ENCODE assay signal across 23 cellular contexts in the genomic region with DNA sequence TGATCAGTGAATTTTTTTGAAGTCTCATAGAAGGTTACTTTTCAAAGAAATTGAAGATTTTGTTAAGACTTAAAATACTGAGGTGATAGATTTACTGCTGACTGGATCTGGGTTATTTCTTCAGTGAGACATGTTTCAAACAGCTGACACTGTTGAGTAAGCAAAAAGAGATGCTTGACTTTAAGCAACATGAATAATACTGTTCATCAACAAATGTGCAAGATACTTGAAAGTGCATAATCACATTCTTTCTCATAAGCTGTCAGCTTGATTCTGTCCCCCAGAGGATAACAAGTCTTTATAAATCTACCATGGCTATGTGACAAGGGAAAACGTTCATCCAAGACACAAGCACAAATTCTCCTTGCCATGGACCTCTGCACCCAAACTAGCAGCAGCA.
A peak's percentile ranks its signal among the peaks of the same experiment; 100 is the strongest.
DNase-seq lines count a peak whose midpoint lies in the region; ATAC-seq, FAIRE-seq and TF ChIP-seq lines count a peak whose summit lies in the region.
"Had no signal": no experiment of that assay in that cellular context is flagged by ENCODE, and none has a peak within 500 bp of the region (broad histone marks: within the 10 kb centered on the region; RNA-seq: fewer than 3 reads in every experiment).

No MANE protein-coding gene starts in this region.

- H3K9me3 ChIP-seq in SK-N-MC (ENCODE audit: low read depth, low read length) (no peaks in the 10 kb centered on the region), esophagus squamous epithelium (no peaks in the 10 kb centered on the region)
- H3K9me3 ChIP-seq: A549, BLaER1, Caco-2, Peyer's patch had no signal

- FAIRE-seq in H54 (lab: Jason Lieb, UNC): peak; percentile 91
- FAIRE-seq: A549 had no signal

- DNase-seq in H54 (ENCODE audit: insufficient read length, low spot score): no peak
- peak; percentile 22 for DNase-seq in SK-N-MC (ENCODE audit: low read depth, low spot score)
- DNase-seq in iris pigment epithelial cell (ENCODE audit: low read depth): peak; percentile 25
- DNase-seq in retinal pigment epithelial cell (ENCODE audit: low read depth): peak; percentile 16
- DNase-seq in esophagus squamous epithelium (lab: John Stamatoyannopoulos, UW): no peak
- no peak for DNase-seq in activated naive CD4-positive, alpha-beta T cell treated with anti-CD3 and anti-CD28 coated beads for 36 hours
- DNase-seq: Caco-2; CD4-positive, alpha-beta T cell; DMS 273 treated with DMSO at 0.1 percent for 48 hours; DMS79 treated with DMSO at 0.1 percent for 48 hours; KG1; NCI-H1105; NCI-H146; NCI-H2029; NCI-H2171; NCI-H524 treated with DMSO at 0.1 percent for 48 hours; NCI-H82; Peyer's patch had no signal

- ATAC-seq in GM21786 (IDR thresholded peaks at IDR 0.05; ENCODE audit: unreplicated experiment): no peak
- ATAC-seq: A549, GM23338, HCT116 had no signal

- H3K27ac ChIP-seq in SK-N-MC (peak overlapping the region; percentile 54; the same call in 1 of the 2 replicates), esophagus squamous epithelium (no peak overlapping the region)
- H3K27ac ChIP-seq: A549, BLaER1, Peyer's patch had no signal

- CTCF ChIA-PET in activated naive CD4-positive, alpha-beta T cell treated with anti-CD3 and anti-CD28 coated beads for 36 hours (lab: Charles Lee): no interaction called here

- H3K27me3 ChIP-seq in esophagus squamous epithelium: no peaks in the 10 kb centered on the region
- H3K27me3 ChIP-seq: BLaER1, Peyer's patch had no signal

- TF ChIP-seq POLR2A in H54 (IDR thresholded peaks at IDR 0.05; ENCODE audit: low read depth, low read length) (no peak), esophagus squamous epithelium (IDR thresholded peaks at IDR 0.05) (no peak)

- H3K36me3 ChIP-seq in SK-N-MC (ENCODE audit: insufficient read depth, low read length) (no peaks in the 10 kb centered on the region), esophagus squamous epithelium (no peaks in the 10 kb centered on the region)
- H3K36me3 ChIP-seq: BLaER1, Peyer's patch had no signal

- H3K36me3 Mint-ChIP-seq in activated naive CD4-positive, alpha-beta T cell treated with anti-CD3 and anti-CD28 coated beads for 36 hours (ENCODE audit: low read depth): no peaks in the 10 kb centered on the region

- TF ChIP-seq CTCF in retinal pigment epithelial cell (conservative IDR thresholded peaks at IDR 0.05; ENCODE audit: low read depth, low read length) (no peak), esophagus squamous epithelium (IDR thresholded peaks at IDR 0.05) (no peak)

- H3K27ac Mint-ChIP-seq in activated naive CD4-positive, alpha-beta T cell treated with anti-CD3 and anti-CD28 coated beads for 36 hours: no peak overlapping the region
- H3K27ac Mint-ChIP-seq: CD4-positive, alpha-beta T cell; GM23338 had no signal

- no peaks in the 10 kb centered on the region for H3K27me3 Mint-ChIP-seq in activated naive CD4-positive, alpha-beta T cell treated with anti-CD3 and anti-CD28 coated beads for 36 hours (ENCODE audit: low read depth)
- H3K27me3 Mint-ChIP-seq: CD4-positive, alpha-beta T cell had no signal

- intact Hi-C loops in esophagus squamous epithelium (cut with DNase I): no loop called here
- intact Hi-C loops in activated naive CD4-positive, alpha-beta T cell treated with anti-CD3 and anti-CD28 coated beads for 36 hours (cut with micrococcal nuclease): no loop called here

- H3K9me3 Mint-ChIP-seq in activated naive CD4-positive, alpha-beta T cell treated with anti-CD3 and anti-CD28 coated beads for 36 hours: peaks cover 9% of the 10 kb centered on the region
- H3K9me3 Mint-ChIP-seq: GM23338 had no signal

- H3K9ac ChIP-seq in SK-N-MC (ENCODE audit: insufficient read length): no peak overlapping the region
- H3K9ac ChIP-seq: BLaER1 had no signal

- no peaks in the 10 kb centered on the region for H3K4me1 ChIP-seq in esophagus squamous epithelium
- H3K4me1 ChIP-seq: A549, BLaER1, Caco-2, Peyer's patch had no signal

- H3K4me3 ChIP-seq in SK-N-MC (no peak overlapping the region), retinal pigment epithelial cell (ENCODE audit: low read length) (no peak overlapping the region), esophagus squamous epithelium (no peak overlapping the region)
- H3K4me3 ChIP-seq: A549, BLaER1, GM23338, Peyer's patch had no signal

- H3K4me1 Mint-ChIP-seq in activated naive CD4-positive, alpha-beta T cell treated with anti-CD3 and anti-CD28 coated beads for 36 hours (ENCODE audit: low read depth): no peaks in the 10 kb centered on the region
- H3K4me1 Mint-ChIP-seq: GM23338 had no signal

- no peak overlapping the region for H3K4me3 Mint-ChIP-seq in activated naive CD4-positive, alpha-beta T cell treated with anti-CD3 and anti-CD28 coated beads for 36 hours
- H3K4me3 Mint-ChIP-seq: CD4-positive, alpha-beta T cell; GM23338 had no signal

- 14 to 19% methylated on average over 1 of the region's 1 CpG for WGBS in esophagus squamous epithelium, 2 donors

Comparison
In these comparisons a context has a peak if more than half of its experiments do, and no peak if none do; other contexts are left out.
1. DNase-seq: peak in SK-N-MC (single experiment), iris pigment epithelial cell (single experiment) and retinal pigment epithelial cell (single experiment); none in H54 (single experiment), esophagus squamous epithelium (single experiment) and activated naive CD4-positive, alpha-beta T cell treated with anti-CD3 and anti-CD28 coated beads for 36 hours (single experiment).